In the genomic region with DNA sequence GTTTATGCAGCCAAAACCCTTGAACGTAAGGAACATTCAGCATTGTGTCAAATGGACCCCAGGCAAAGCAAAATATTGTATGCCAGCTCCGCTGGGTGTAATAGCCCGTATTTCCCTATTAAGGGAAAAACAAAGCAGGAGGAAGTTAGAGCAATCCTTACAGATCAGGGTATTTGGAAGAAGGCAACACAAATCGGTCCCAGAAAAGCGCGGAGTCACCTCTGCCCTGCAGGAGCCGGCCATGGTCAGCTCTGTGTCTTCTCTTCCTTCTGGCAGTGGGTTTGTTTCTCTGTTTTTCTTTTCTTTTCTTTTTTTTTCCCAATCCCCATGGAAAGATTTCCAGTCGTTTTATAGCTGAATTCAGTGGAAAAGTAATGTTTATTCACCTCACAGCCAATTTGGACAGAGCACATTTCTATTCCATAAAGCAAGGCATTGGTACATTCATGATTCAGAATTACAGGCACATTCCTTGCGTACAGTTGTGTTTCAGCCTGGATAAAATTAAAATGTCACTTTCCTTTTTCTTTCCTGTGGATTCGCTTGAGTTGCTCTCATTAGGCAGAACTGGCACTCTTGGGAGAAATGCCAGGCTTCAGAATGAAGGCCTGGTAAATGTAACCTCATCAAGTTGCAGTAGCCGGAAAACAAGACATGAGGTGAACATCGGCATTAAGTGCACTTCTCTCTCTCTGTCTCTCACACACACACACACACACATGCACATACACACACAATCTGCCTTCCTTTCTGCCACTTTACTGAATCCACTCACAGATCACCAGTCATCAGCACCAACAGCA, we compare ENCODE assay signal across 1 cellular context.
TF ChIP-seq lines count a peak whose summit lies in the region.

No MANE protein-coding gene starts in this region.

TF ChIP-seq in A549, 52 proteins besides CTCF, POLR2A, EP300 and RAD21 (continued from another document):
- TF ChIP-seq, protein P1, sequence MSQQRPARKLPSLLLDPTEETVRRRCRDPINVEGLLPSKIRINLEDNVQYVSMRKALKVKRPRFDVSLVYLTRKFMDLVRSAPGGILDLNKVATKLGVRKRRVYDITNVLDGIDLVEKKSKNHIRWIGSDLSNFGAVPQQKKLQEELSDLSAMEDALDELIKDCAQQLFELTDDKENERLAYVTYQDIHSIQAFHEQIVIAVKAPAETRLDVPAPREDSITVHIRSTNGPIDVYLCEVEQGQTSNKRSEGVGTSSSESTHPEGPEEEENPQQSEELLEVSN (IDR thresholded peaks at IDR 0.05; ENCODE audit: borderline replicate concordance, low read depth), result no peak
- TF ChIP-seq HOXB13 (CRISPR knock-in tag; IDR thresholded peaks at IDR 0.05; ENCODE audit: low read depth), result no peak
- no peak for TF ChIP-seq USF2 (IDR thresholded peaks at IDR 0.05)
- TF ChIP-seq, protein P2, sequence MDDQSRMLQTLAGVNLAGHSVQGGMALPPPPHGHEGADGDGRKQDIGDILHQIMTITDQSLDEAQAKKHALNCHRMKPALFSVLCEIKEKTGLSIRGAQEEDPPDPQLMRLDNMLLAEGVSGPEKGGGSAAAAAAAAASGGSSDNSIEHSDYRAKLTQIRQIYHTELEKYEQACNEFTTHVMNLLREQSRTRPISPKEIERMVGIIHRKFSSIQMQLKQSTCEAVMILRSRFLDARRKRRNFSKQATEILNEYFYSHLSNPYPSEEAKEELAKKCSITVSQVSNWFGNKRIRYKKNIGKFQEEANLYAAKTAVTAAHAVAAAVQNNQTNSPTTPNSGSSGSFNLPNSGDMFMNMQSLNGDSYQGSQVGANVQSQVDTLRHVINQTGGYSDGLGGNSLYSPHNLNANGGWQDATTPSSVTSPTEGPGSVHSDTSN (IDR thresholded peaks at IDR 0.05), result no peak
TF ChIP-seq in A549: peak in this region for 0.
